1 cellular context compared by ENCODE assay signal in the genomic region with DNA sequence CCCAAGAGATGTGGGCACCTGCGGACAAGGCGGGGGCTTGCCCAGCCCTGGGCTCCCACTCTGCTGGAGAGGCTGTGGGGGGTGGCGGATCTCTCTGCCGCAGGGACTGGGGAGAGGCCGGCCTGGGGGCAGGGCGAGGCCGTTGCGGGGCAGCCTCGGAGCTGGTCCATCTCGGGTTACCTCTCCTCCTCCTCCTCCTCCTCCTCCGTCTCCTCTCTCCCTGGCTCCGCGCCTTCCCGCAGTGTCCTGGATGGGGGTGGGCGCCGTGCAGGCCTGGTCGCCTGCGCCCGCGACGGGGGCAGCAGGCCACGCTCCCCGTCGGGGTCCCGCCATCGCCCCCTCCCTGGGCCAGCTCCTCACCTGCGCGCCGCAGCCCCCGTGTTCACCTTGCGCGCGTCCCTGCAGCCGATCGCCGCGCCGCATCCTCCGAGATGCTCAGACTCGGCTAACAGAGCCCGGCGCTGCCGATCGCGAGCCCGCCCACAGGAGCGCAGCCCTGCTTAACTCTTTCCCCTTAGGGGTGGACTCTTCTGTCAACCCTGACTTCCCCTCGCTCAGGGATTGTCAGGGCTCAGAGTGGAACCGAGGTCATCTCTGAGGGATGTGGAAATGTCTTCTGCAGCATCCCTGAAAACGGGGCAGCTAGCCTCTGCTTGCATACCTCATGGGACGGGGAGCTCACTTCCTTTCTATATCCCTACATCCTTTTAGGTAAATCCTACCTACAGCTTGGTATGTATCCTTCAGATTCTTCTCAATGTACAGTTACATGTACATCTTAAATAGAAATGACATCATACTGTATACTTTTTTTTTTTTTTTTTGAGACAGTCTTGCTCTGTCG.
TF ChIP-seq lines count a peak whose summit lies in the region.

TSS of gene PRRT3 (minus strand) at position 447 of the 844 bp plus-strand sequence. CDS start 2,293 bp downstream, outside the sequence.

TF ChIP-seq in K562, 482 proteins besides CTCF, POLR2A, EP300 and RAD21 (continued from another document and continues in another):
- TF ChIP-seq, protein P1, sequence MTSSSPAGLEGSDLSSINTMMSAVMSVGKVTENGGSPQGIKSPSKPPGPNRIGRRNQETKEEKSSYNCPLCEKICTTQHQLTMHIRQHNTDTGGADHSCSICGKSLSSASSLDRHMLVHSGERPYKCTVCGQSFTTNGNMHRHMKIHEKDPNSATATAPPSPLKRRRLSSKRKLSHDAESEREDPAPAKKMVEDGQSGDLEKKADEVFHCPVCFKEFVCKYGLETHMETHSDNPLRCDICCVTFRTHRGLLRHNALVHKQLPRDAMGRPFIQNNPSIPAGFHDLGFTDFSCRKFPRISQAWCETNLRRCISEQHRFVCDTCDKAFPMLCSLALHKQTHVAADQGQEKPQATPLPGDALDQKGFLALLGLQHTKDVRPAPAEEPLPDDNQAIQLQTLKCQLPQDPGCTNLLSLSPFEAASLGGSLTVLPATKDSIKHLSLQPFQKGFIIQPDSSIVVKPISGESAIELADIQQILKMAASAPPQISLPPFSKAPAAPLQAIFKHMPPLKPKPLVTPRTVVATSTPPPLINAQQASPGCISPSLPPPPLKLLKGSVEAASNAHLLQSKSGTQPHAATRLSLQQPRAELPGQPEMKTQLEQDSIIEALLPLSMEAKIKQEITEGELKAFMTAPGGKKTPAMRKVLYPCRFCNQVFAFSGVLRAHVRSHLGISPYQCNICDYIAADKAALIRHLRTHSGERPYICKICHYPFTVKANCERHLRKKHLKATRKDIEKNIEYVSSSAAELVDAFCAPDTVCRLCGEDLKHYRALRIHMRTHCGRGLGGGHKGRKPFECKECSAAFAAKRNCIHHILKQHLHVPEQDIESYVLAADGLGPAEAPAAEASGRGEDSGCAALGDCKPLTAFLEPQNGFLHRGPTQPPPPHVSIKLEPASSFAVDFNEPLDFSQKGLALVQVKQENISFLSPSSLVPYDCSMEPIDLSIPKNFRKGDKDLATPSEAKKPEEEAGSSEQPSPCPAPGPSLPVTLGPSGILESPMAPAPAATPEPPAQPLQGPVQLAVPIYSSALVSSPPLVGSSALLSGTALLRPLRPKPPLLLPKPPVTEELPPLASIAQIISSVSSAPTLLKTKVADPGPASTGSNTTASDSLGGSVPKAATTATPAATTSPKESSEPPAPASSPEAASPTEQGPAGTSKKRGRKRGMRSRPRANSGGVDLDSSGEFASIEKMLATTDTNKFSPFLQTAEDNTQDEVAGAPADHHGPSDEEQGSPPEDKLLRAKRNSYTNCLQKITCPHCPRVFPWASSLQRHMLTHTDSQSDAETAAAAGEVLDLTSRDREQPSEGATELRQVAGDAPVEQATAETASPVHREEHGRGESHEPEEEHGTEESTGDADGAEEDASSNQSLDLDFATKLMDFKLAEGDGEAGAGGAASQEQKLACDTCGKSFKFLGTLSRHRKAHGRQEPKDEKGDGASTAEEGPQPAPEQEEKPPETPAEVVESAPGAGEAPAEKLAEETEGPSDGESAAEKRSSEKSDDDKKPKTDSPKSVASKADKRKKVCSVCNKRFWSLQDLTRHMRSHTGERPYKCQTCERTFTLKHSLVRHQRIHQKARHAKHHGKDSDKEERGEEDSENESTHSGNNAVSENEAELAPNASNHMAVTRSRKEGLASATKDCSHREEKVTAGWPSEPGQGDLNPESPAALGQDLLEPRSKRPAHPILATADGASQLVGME (CRISPR knock-in tag; IDR thresholded peaks at IDR 0.05), result peak; percentile 98
- TF ChIP-seq MAZ (CRISPR knock-in tag; conservative IDR thresholded peaks at IDR 0.05 in 1 of 2, IDR thresholded peaks at IDR 0.05 in 1 of 2), result peak in 1 of 2 experiments; percentile 38; a peak in 1 of 4 replicates
- no peak for TF ChIP-seq ZNF165 (CRISPR knock-in tag; IDR thresholded peaks at IDR 0.05; ENCODE audit: borderline replicate concordance)
- TF ChIP-seq U2AF2 (optimal IDR thresholded peaks at IDR 0.05; ENCODE audit: low read depth, low read length), result no peak
- no peak for TF ChIP-seq ZNF3 (CRISPR knock-in tag; IDR thresholded peaks at IDR 0.05)
- TF ChIP-seq ZEB2 (IDR thresholded peaks at IDR 0.05), result peak; percentile 93
- no peak for TF ChIP-seq MTA3 (IDR thresholded peaks at IDR 0.05; ENCODE audit: borderline replicate concordance)
- TF ChIP-seq, protein P2, sequence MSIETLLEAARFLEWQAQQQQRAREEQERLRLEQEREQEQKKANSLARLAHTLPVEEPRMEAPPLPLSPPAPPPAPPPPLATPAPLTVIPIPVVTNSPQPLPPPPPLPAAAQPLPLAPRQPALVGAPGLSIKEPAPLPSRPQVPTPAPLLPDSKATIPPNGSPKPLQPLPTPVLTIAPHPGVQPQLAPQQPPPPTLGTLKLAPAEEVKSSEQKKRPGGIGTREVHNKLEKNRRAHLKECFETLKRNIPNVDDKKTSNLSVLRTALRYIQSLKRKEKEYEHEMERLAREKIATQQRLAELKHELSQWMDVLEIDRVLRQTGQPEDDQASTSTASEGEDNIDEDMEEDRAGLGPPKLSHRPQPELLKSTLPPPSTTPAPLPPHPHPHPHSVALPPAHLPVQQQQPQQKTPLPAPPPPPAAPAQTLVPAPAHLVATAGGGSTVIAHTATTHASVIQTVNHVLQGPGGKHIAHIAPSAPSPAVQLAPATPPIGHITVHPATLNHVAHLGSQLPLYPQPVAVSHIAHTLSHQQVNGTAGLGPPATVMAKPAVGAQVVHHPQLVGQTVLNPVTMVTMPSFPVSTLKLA (conservative IDR thresholded peaks at IDR 0.05), result peak in 1 of 2 experiments; percentile 43; a peak in 2 of 4 replicates
- TF ChIP-seq, protein P3, sequence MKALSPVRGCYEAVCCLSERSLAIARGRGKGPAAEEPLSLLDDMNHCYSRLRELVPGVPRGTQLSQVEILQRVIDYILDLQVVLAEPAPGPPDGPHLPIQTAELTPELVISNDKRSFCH (CRISPR knock-in tag; IDR thresholded peaks at IDR 0.05), result no peak
- TF ChIP-seq, protein P3 (tag; IDR thresholded peaks at IDR 0.05), result peak; percentile 50; the same call in 1 of the 2 replicates
- TF ChIP-seq U2AF1 (optimal IDR thresholded peaks at IDR 0.05; ENCODE audit: low read depth, low read length), result peak; percentile 75
- peak; percentile 86 for TF ChIP-seq SP1 (CRISPR knock-in tag; IDR thresholded peaks at IDR 0.05)
- TF ChIP-seq GATAD2A (IDR thresholded peaks at IDR 0.05), result peak; percentile 64; the same call in 1 of the 2 replicates
- TF ChIP-seq, protein P4, sequence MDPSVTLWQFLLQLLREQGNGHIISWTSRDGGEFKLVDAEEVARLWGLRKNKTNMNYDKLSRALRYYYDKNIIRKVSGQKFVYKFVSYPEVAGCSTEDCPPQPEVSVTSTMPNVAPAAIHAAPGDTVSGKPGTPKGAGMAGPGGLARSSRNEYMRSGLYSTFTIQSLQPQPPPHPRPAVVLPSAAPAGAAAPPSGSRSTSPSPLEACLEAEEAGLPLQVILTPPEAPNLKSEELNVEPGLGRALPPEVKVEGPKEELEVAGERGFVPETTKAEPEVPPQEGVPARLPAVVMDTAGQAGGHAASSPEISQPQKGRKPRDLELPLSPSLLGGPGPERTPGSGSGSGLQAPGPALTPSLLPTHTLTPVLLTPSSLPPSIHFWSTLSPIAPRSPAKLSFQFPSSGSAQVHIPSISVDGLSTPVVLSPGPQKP (CRISPR knock-in tag; IDR thresholded peaks at IDR 0.05), result 0 out of 2 replicates have a peak, but pooled peaks have one; percentile 36
- peak; percentile 46 to 64; a peak in 1 of 4 replicates for TF ChIP-seq ARNT (IDR thresholded peaks at IDR 0.05)
- 0 out of 2 replicates have a peak, but pooled peaks have one; percentile 28 for TF ChIP-seq ZNF121 (CRISPR knock-in tag; conservative IDR thresholded peaks at IDR 0.05)
- TF ChIP-seq SRSF9 (IDR thresholded peaks at IDR 0.05; ENCODE audit: borderline replicate concordance, low read depth, low read length), result no peak
- TF ChIP-seq TRIM28 (IDR thresholded peaks at IDR 0.05), result 0 out of 2 replicates have a peak, but pooled peaks have one; percentile 16
- TF ChIP-seq CREM (IDR thresholded peaks at IDR 0.05; ENCODE audit: low read depth), result peak; percentile 27; the same call in 1 of the 2 replicates
- 0 out of 2 replicates have a peak, but pooled peaks have one; percentile 49 for TF ChIP-seq SIN3B (IDR thresholded peaks at IDR 0.05; ENCODE audit: low read depth)
- peak; percentile 36 to 79; a peak in 2 of 4 replicates for TF ChIP-seq HDAC1 (IDR thresholded peaks at IDR 0.05)
- TF ChIP-seq PTBP1 (IDR thresholded peaks at IDR 0.05; ENCODE audit: low read depth, low read length), result 0 out of 2 replicates have a peak, but pooled peaks have one; percentile 87
- TF ChIP-seq PCBP1 (IDR thresholded peaks at IDR 0.05; ENCODE audit: low read depth, low read length, poor library complexity, severe bottlenecking), result peak; percentile 67
- TF ChIP-seq RBM25 (IDR thresholded peaks at IDR 0.05; ENCODE audit: low read depth, low read length, severe bottlenecking), result peak; percentile 95
- TF ChIP-seq, protein P5, sequence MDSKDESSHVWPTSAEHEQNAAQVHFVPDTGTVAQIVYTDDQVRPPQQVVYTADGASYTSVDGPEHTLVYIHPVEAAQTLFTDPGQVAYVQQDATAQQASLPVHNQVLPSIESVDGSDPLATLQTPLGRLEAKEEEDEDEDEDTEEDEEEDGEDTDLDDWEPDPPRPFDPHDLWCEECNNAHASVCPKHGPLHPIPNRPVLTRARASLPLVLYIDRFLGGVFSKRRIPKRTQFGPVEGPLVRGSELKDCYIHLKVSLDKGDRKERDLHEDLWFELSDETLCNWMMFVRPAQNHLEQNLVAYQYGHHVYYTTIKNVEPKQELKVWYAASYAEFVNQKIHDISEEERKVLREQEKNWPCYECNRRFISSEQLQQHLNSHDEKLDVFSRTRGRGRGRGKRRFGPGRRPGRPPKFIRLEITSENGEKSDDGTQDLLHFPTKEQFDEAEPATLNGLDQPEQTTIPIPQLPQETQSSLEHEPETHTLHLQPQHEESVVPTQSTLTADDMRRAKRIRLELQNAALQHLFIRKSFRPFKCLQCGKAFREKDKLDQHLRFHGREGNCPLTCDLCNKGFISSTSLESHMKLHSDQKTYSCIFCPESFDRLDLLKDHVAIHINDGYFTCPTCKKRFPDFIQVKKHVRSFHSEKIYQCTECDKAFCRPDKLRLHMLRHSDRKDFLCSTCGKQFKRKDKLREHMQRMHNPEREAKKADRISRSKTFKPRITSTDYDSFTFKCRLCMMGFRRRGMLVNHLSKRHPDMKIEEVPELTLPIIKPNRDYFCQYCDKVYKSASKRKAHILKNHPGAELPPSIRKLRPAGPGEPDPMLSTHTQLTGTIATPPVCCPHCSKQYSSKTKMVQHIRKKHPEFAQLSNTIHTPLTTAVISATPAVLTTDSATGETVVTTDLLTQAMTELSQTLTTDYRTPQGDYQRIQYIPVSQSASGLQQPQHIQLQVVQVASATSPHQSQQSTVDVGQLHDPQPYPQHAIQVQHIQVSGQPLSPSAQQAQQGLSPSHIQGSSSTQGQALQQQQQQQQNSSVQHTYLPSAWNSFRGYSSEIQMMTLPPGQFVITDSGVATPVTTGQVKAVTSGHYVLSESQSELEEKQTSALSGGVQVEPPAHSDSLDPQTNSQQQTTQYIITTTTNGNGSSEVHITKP (IDR thresholded peaks at IDR 0.05; ENCODE audit: partially characterized antibody), result peak; percentile 90
- no peak for TF ChIP-seq TSC22D4 (tag; IDR thresholded peaks at IDR 0.05)
- TF ChIP-seq, protein P6, sequence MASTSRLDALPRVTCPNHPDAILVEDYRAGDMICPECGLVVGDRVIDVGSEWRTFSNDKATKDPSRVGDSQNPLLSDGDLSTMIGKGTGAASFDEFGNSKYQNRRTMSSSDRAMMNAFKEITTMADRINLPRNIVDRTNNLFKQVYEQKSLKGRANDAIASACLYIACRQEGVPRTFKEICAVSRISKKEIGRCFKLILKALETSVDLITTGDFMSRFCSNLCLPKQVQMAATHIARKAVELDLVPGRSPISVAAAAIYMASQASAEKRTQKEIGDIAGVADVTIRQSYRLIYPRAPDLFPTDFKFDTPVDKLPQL (IDR thresholded peaks at IDR 0.05; ENCODE audit: extremely low read depth, insufficient read length), result no peak
- no peak for TF ChIP-seq FOXK2 (conservative IDR thresholded peaks at IDR 0.05 in 1 of 2, IDR thresholded peaks at IDR 0.05 in 1 of 2; ENCODE audit: low read depth in 2 of 2)
- TF ChIP-seq BCOR (IDR thresholded peaks at IDR 0.05), result peak; percentile 100
- peak; percentile 84 for TF ChIP-seq ZNF263 (CRISPR knock-in tag; IDR thresholded peaks at IDR 0.05; ENCODE audit: borderline replicate concordance)
- no peak for TF ChIP-seq BACH1 (tag; IDR thresholded peaks at IDR 0.05)
- TF ChIP-seq HEY1 (CRISPR knock-in tag; IDR thresholded peaks at IDR 0.05; ENCODE audit: borderline replicate concordance), result no peak
- TF ChIP-seq NFYB (IDR thresholded peaks at IDR 0.05; ENCODE audit: extremely low read depth, insufficient read length), result no peak
- TF ChIP-seq PHF20 (IDR thresholded peaks at IDR 0.05; ENCODE audit: partially characterized antibody), result peak; percentile 80
- TF ChIP-seq, protein P7, sequence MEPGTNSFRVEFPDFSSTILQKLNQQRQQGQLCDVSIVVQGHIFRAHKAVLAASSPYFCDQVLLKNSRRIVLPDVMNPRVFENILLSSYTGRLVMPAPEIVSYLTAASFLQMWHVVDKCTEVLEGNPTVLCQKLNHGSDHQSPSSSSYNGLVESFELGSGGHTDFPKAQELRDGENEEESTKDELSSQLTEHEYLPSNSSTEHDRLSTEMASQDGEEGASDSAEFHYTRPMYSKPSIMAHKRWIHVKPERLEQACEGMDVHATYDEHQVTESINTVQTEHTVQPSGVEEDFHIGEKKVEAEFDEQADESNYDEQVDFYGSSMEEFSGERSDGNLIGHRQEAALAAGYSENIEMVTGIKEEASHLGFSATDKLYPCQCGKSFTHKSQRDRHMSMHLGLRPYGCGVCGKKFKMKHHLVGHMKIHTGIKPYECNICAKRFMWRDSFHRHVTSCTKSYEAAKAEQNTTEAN (CRISPR knock-in tag; IDR thresholded peaks at IDR 0.05), result 0 out of 2 replicates have a peak, but pooled peaks have one; percentile 37
- peak in 1 of 2 experiments; percentile 82; a peak in 2 of 3 replicates for TF ChIP-seq CBX3 (IDR thresholded peaks at IDR 0.05; ENCODE audit: borderline replicate concordance in 1 of 2, low read length in 2 of 2)
- TF ChIP-seq RBFOX2 (IDR thresholded peaks at IDR 0.05; ENCODE audit: low read depth, low read length), result peak; percentile 50
- TF ChIP-seq, protein P8, sequence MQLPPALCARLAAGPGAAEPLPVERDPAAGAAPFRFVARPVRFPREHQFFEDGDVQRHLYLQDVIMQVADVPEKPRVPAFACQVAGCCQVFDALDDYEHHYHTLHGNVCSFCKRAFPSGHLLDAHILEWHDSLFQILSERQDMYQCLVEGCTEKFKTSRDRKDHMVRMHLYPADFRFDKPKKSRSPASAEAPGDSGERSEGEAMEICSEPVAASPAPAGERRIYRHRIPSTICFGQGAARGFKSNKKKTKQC (CRISPR knock-in tag; IDR thresholded peaks at IDR 0.05), result 0 out of 2 replicates have a peak, but pooled peaks have one; percentile 72
- TF ChIP-seq RBBP5 (IDR thresholded peaks at IDR 0.05; ENCODE audit: borderline replicate concordance, insufficient read depth, low read length, poor library complexity, severe bottlenecking), result peak; percentile 58
- TF ChIP-seq ATF7 (IDR thresholded peaks at IDR 0.05), result peak; percentile 53; the same call in 1 of the 2 replicates
- peak; percentile 74 for TF ChIP-seq NCOA4 (IDR thresholded peaks at IDR 0.05; ENCODE audit: partially characterized antibody)
- peak; percentile 44 for TF ChIP-seq KDM5B (IDR thresholded peaks at IDR 0.05; ENCODE audit: insufficient replicate concordance, low read depth, low read length)
- peak; percentile 58; the same call in 1 of the 2 replicates for TF ChIP-seq GABPB1 (CRISPR knock-in tag; IDR thresholded peaks at IDR 0.05)
